In the genomic region with DNA sequence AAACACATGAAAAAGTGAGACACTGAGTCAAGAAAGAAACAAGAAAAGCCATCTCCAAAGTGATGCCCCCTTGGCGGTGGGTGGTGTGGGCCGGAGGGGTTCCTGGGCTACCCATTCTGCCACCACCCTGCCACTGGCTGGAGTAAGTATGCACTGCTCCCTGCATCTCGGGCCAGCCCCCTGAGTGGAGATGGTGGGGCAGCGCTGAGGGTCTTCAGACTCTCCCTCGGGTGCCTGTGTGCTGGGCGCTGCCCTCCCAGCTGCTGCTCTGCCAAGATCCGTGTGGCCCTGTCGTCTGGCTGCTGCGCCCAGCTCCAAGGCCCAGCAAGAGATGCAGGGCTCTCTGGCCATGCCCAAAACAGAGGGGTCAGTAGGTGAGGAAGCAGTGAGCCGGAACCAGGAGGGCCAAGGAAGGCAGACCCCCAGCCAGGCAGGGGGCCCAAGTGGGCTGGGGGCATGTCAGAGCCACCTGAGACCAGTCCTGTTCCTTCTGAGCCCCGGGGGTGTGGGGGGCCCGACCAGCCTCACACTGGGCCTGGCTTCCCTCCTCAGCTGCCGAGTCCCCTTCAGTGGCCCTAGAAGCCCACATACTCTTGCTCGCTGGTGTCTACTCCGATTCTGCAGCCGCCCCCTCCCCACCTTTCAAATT, we compare ENCODE assay signal across 12 cellular contexts. TPM values are rescaled to one million over a fixed set of nuclear protein-coding genes. Genes with fewer than 3 reads are reported as not detected.
A peak's percentile ranks its signal among the peaks of the same experiment; 100 is the strongest.
DNase-seq lines count a peak whose midpoint lies in the region; ATAC-seq and TF ChIP-seq lines count a peak whose summit lies in the region.
"Had no signal": no experiment of that assay in that cellular context is flagged by ENCODE, and none has a peak within 500 bp of the region (broad histone marks: within the 10 kb centered on the region; RNA-seq: fewer than 3 reads in every experiment).

No MANE protein-coding gene starts in this region.

- H3K27ac Mint-ChIP-seq in activated CD8-positive, alpha-beta memory T cell treated with anti-CD3 and anti-CD28 coated beads, Interleukin-2, amount 10 ng/mL, durations not matched to agents 7 days and 5 days: peak overlapping the region; percentile 89
- H3K27ac Mint-ChIP-seq in activated T-cell treated with anti-CD3 and anti-CD28 coated beads, Interleukin-2, amount 50 U/mL, for 24 hours: peak overlapping the region; percentile 94

- no peak overlapping the region for H3K27ac ChIP-seq in right cardiac atrium (ENCODE audit: low read length)
- H3K27ac ChIP-seq in stomach: peak overlapping the region in 4 of 5 donors; percentile 16 to 76 (median 69)
- H3K27ac ChIP-seq in substantia nigra (ENCODE audit: low read depth, low read length, poor library complexity, severe bottlenecking): no peak overlapping the region

- CTCF ChIA-PET in activated CD8-positive, alpha-beta memory T cell treated with anti-CD3 and anti-CD28 coated beads, Interleukin-2, amount 10 ng/mL, durations not matched to agents 7 days and 5 days (lab: Charles Lee): interaction anchor here (1.1 to 12.3 kb wide), 5 partner anchors 14 to 308 kb away, joined by 3 to 192 read pairs (median 6); no protein-coding TSS in a partner anchor

- ATAC-seq in activated CD8-positive, alpha-beta memory T cell treated with anti-CD3 and anti-CD28 coated beads, Interleukin-2, amount 10 ng/mL, durations not matched to agents 7 days and 5 days: no peak
- ATAC-seq in right cardiac atrium (no peak), GM21528 (IDR thresholded peaks at IDR 0.05; ENCODE audit: low FRiP score, unreplicated experiment) (no peak)

- H3K9me3 Mint-ChIP-seq in activated CD8-positive, alpha-beta memory T cell treated with anti-CD3 and anti-CD28 coated beads, Interleukin-2, amount 10 ng/mL, durations not matched to agents 7 days and 5 days (ENCODE audit: low read depth): no peaks in the 10 kb centered on the region
- H3K9me3 Mint-ChIP-seq in activated T-cell treated with anti-CD3 and anti-CD28 coated beads, Interleukin-2, amount 50 U/mL, for 24 hours: no peaks in the 10 kb centered on the region
- H3K9me3 Mint-ChIP-seq: neural crest cell had no signal

- intact Hi-C loops in right cardiac atrium (cut with DNase I) (no loop called here), stomach (cut with DNase I; ENCODE audit: low total_unique reads) (no loop called here)

- no peak for TF ChIP-seq CTCF in stomach (IDR thresholded peaks at IDR 0.05)

- peak overlapping the region; percentile 95 for H3K4me3 Mint-ChIP-seq in activated CD8-positive, alpha-beta memory T cell treated with anti-CD3 and anti-CD28 coated beads, Interleukin-2, amount 10 ng/mL, durations not matched to agents 7 days and 5 days
- H3K4me3 Mint-ChIP-seq in activated T-cell treated with anti-CD3 and anti-CD28 coated beads, Interleukin-2, amount 50 U/mL, for 24 hours: peak overlapping the region; percentile 90
- H3K4me3 Mint-ChIP-seq: neural crest cell had no signal

- WGBS in right cardiac atrium: 82% methylated on average over 16 of the region's 16 CpGs
- 79 to 88% (median 83%) methylated on average over 8 to 16 of the region's 16 CpGs for WGBS in stomach, 5 donors

- peaks cover 49% of the 10 kb centered on the region for H3K4me1 Mint-ChIP-seq in activated CD8-positive, alpha-beta memory T cell treated with anti-CD3 and anti-CD28 coated beads, Interleukin-2, amount 10 ng/mL, durations not matched to agents 7 days and 5 days
- peaks cover 70% of the 10 kb centered on the region for H3K4me1 Mint-ChIP-seq in activated T-cell treated with anti-CD3 and anti-CD28 coated beads, Interleukin-2, amount 50 U/mL, for 24 hours (ENCODE audit: low read depth)

- no peak for DNase-seq in activated CD8-positive, alpha-beta memory T cell treated with anti-CD3 and anti-CD28 coated beads, Interleukin-2, amount 10 ng/mL, durations not matched to agents 7 days and 5 days
- no peak for DNase-seq in activated CD8-positive, alpha-beta memory T cell treated with anti-CD3 and anti-CD28 coated beads, Interleukin-2, amount 50 U/mL, for 48 hours
- DNase-seq in activated T-cell treated with anti-CD3 and anti-CD28 coated beads, Interleukin-2, amount 50 U/mL, for 24 hours: peak; percentile 57
- DNase-seq in right cardiac atrium (peak in 2 of 3 donors; percentile 42 to 46), stomach (no peak), substantia nigra (lab: John Stamatoyannopoulos, UW) (no peak), NCI-H1048 (lab: John Stamatoyannopoulos, UW) (no peak)
- DNase-seq: NCI-H69 had no signal

- no peaks in the 10 kb centered on the region for H3K27me3 Mint-ChIP-seq in activated CD8-positive, alpha-beta memory T cell treated with anti-CD3 and anti-CD28 coated beads, Interleukin-2, amount 10 ng/mL, durations not matched to agents 7 days and 5 days
- no peaks in the 10 kb centered on the region for H3K27me3 Mint-ChIP-seq in activated T-cell treated with anti-CD3 and anti-CD28 coated beads, Interleukin-2, amount 50 U/mL, for 24 hours

- TF ChIP-seq POLR2A in stomach (IDR thresholded peaks at IDR 0.05): no peak

- TF ChIP-seq EP300 in stomach (IDR thresholded peaks at IDR 0.05): no peak

- H3K4me3 ChIP-seq in right cardiac atrium (ENCODE audit: low read length) (no peak overlapping the region), stomach (peak overlapping the region in 2 of 4 donors; percentile 26 to 42)

- H3K9me3 ChIP-seq in right cardiac atrium (ENCODE audit: control insufficient read depth, low read length) (no peaks in the 10 kb centered on the region), stomach (no peaks in the 10 kb centered on the region)
- H3K9me3 ChIP-seq: suprapubic skin had no signal

- H3K4me1 ChIP-seq in right cardiac atrium (ENCODE audit: control insufficient read depth, insufficient read depth, low read length) (peaks cover 8% of the 10 kb centered on the region), stomach (peaks cover 5 to 53% (median 31%) of the 10 kb centered on the region in 4 donors)

- H3K36me3 ChIP-seq in stomach: peaks cover 0 to 16% (median 0%) of the 10 kb centered on the region in 4 donors
- H3K36me3 ChIP-seq: suprapubic skin had no signal

- H3K36me3 Mint-ChIP-seq in activated CD8-positive, alpha-beta memory T cell treated with anti-CD3 and anti-CD28 coated beads, Interleukin-2, amount 10 ng/mL, durations not matched to agents 7 days and 5 days: peaks cover 36% of the 10 kb centered on the region
- peaks cover 70% of the 10 kb centered on the region for H3K36me3 Mint-ChIP-seq in activated T-cell treated with anti-CD3 and anti-CD28 coated beads, Interleukin-2, amount 50 U/mL, for 24 hours (ENCODE audit: low read depth)

- H3K27me3 ChIP-seq in right cardiac atrium (ENCODE audit: control insufficient read depth, insufficient read depth) (no peaks in the 10 kb centered on the region), stomach (peaks cover 0 to 11% (median 0%) of the 10 kb centered on the region in 3 donors)
- H3K27me3 ChIP-seq: suprapubic skin had no signal

RNA-seq across cellular contexts. Expression of gene GPR132, which starts 5.2 kb away (rescaled TPM):
- 10 to 100 TPM; 47.4 to 49.4 TPM for total RNA-seq in activated CD8-positive, alpha-beta memory T cell treated with anti-CD3 and anti-CD28 coated beads, Interleukin-2, amount 10 ng/mL, durations not matched to agents 7 days and 5 days
- total RNA-seq in right cardiac atrium: under 1 TPM; 0.62 to 0.80 (median 0.73) TPM
- 0.32 TPM for polyA plus RNA-seq in right cardiac atrium
- 10 to 100 TPM in 1 of 5 donors, 1 to 10 TPM in 3, under 1 TPM in 1; under 0.01 to 11.1 (median 1.7) TPM for total RNA-seq in stomach
- under 1 TPM; 0.38 to 0.81 (median 0.76) TPM for polyA plus RNA-seq in stomach
- total RNA-seq: neural crest cell had no signal
- polyA plus RNA-seq: fibroblast of lung had no signal

RNA-seq across cellular contexts. Expression of gene CDCA4, which starts 39.2 kb away (rescaled TPM):
- 10 to 100 TPM; 70.8 to 77.8 TPM for total RNA-seq in activated CD8-positive, alpha-beta memory T cell treated with anti-CD3 and anti-CD28 coated beads, Interleukin-2, amount 10 ng/mL, durations not matched to agents 7 days and 5 days
- 1 to 10 TPM; 2.9 to 3.9 (median 3.3) TPM for total RNA-seq in right cardiac atrium
- 2.5 TPM for polyA plus RNA-seq in right cardiac atrium
- 10 to 100 TPM in 2 of 5 donors, 1 to 10 TPM in 3; 2.9 to 12.3 (median 4.5) TPM for total RNA-seq in stomach
- polyA plus RNA-seq in stomach: 1 to 10 TPM; 4.7 to 9.4 (median 8.0) TPM

Comparison
In these comparisons a context has a peak if more than half of its experiments do, and no peak if none do; other contexts are left out.
1. DNase-seq: peak in activated T-cell treated with anti-CD3 and anti-CD28 coated beads, Interleukin-2, amount 50 U/mL, for 24 hours (single experiment) and right cardiac atrium (2 of 3); none in activated CD8-positive, alpha-beta memory T cell treated with anti-CD3 and anti-CD28 coated beads, Interleukin-2, amount 10 ng/mL, durations not matched to agents 7 days and 5 days (single experiment), activated CD8-positive, alpha-beta memory T cell treated with anti-CD3 and anti-CD28 coated beads, Interleukin-2, amount 50 U/mL, for 48 hours (single experiment), stomach (single experiment), substantia nigra (0 of 49) and NCI-H1048 (single experiment).
2. H3K27ac ChIP-seq: peak in stomach (4 of 5); none in right cardiac atrium (single experiment) and substantia nigra (single experiment).
3. RNA of gene GPR132, which starts 5.2 kb away (total RNA-seq): 47.4 to 49.4 TPM in activated CD8-positive, alpha-beta memory T cell treated with anti-CD3 and anti-CD28 coated beads, Interleukin-2, amount 10 ng/mL, durations not matched to agents 7 days and 5 days; under 0.01 to 11.1 TPM in stomach and 0.62 to 0.80 TPM in right cardiac atrium; every median in the first group is over 4 times any median in the second.
4. RNA of gene CDCA4, which starts 39.2 kb away (total RNA-seq): 70.8 to 77.8 TPM in activated CD8-positive, alpha-beta memory T cell treated with anti-CD3 and anti-CD28 coated beads, Interleukin-2, amount 10 ng/mL, durations not matched to agents 7 days and 5 days; 2.9 to 12.3 TPM in stomach and 2.9 to 3.9 TPM in right cardiac atrium; every median in the first group is over 4 times any median in the second.